In genomic region chr20:63268256-63268655, GRCh38 we compare ENCODE assay signal across 19 cellular contexts. TPM values are rescaled to one million over a fixed set of nuclear protein-coding genes. Genes with fewer than 3 reads are reported as not detected.
"Had no signal": no experiment of that assay in that cellular context is flagged by ENCODE, and none has a peak within 500 bp of the region (broad histone marks: within the 10 kb centered on the region; RNA-seq: fewer than 3 reads in every experiment).

No MANE protein-coding gene starts in this region.

- H3K27me3 ChIP-seq: body of pancreas, ovary had no signal

- H3K27me3 Mint-ChIP-seq: activated CD4-positive, alpha-beta T cell treated with anti-CD3 and anti-CD28 coated beads, Interleukin-2, amount 10 ng/mL, durations not matched to agents 7 days and 5 days had no signal

- H3K4me3 ChIP-seq: body of pancreas, lower lobe of right lung, ovary, transverse colon had no signal

- FAIRE-seq: small intestine, TTC549 had no signal

- H3K9me3 Mint-ChIP-seq: activated CD4-positive, alpha-beta T cell treated with anti-CD3 and anti-CD28 coated beads, Interleukin-2, amount 10 ng/mL, durations not matched to agents 7 days and 5 days; activated naive CD4-positive, alpha-beta T cell treated with anti-CD3 and anti-CD28 coated beads, Interleukin-2, amount 50 U/mL, for 24 hours; activated T-helper 17 cell treated with anti-CD3 and anti-CD28 coated beads, Interleukin-2, amount 50 U/mL, for 72 hours; natural killer cell treated with Interleukin-12 subunit alpha and Interleukin-12 subunit beta and Interleukin-15 and Interleukin-18, amount 100 ng/mL, for 72 hours; stimulated activated effector memory CD8-positive, alpha-beta T cell treated with anti-CD3 and anti-CD28 coated beads, Interleukin-12 subunit alpha, Interleukin-12 subunit beta, amount 100 ng/mL, for 72 hours had no signal

- H3K9me3 ChIP-seq: body of pancreas, lower lobe of right lung, ovary, transverse colon had no signal

- H3K4me3 Mint-ChIP-seq: activated CD4-positive, alpha-beta T cell treated with anti-CD3 and anti-CD28 coated beads, Interleukin-2, amount 10 ng/mL, durations not matched to agents 7 days and 5 days; activated naive CD4-positive, alpha-beta T cell treated with anti-CD3 and anti-CD28 coated beads, Interleukin-2, amount 50 U/mL, for 24 hours; activated T-helper 17 cell treated with anti-CD3 and anti-CD28 coated beads, Interleukin-2, amount 50 U/mL, for 72 hours; natural killer cell treated with Interleukin-12 subunit alpha and Interleukin-12 subunit beta and Interleukin-15 and Interleukin-18, amount 100 ng/mL, for 72 hours; stimulated activated effector memory CD8-positive, alpha-beta T cell treated with anti-CD3 and anti-CD28 coated beads, Interleukin-12 subunit alpha, Interleukin-12 subunit beta, amount 100 ng/mL, for 72 hours had no signal

- H3K27ac Mint-ChIP-seq: activated CD4-positive, alpha-beta T cell treated with anti-CD3 and anti-CD28 coated beads, Interleukin-2, amount 10 ng/mL, durations not matched to agents 7 days and 5 days; activated naive CD4-positive, alpha-beta T cell treated with anti-CD3 and anti-CD28 coated beads, Interleukin-2, amount 50 U/mL, for 24 hours; activated T-helper 17 cell treated with anti-CD3 and anti-CD28 coated beads, Interleukin-2, amount 50 U/mL, for 72 hours; natural killer cell treated with Interleukin-12 subunit alpha and Interleukin-12 subunit beta and Interleukin-15 and Interleukin-18, amount 100 ng/mL, for 72 hours; stimulated activated effector memory CD8-positive, alpha-beta T cell treated with anti-CD3 and anti-CD28 coated beads, Interleukin-12 subunit alpha, Interleukin-12 subunit beta, amount 100 ng/mL, for 72 hours had no signal

- DNase-seq: activated CD4-positive, alpha-beta T cell treated with anti-CD3 and anti-CD28 coated beads, Interleukin-2, amount 10 ng/mL, durations not matched to agents 7 days and 5 days; activated CD4-positive, CD25-positive, alpha-beta regulatory T cell; activated T-cell treated with anti-CD3 and anti-CD28 coated beads for 4 hours; body of pancreas; cerebellar nuclear complex; dermis blood vessel endothelial cell; lower lobe of right lung; ovary; small intestine; T-helper 2 cell; transverse colon had no signal

- H3K36me3 ChIP-seq: lower lobe of right lung, ovary, transverse colon had no signal

- H3K36me3 Mint-ChIP-seq: activated naive CD4-positive, alpha-beta T cell treated with anti-CD3 and anti-CD28 coated beads, Interleukin-2, amount 50 U/mL, for 24 hours; natural killer cell treated with Interleukin-12 subunit alpha and Interleukin-12 subunit beta and Interleukin-15 and Interleukin-18, amount 100 ng/mL, for 72 hours; stimulated activated effector memory CD8-positive, alpha-beta T cell treated with anti-CD3 and anti-CD28 coated beads, Interleukin-12 subunit alpha, Interleukin-12 subunit beta, amount 100 ng/mL, for 72 hours had no signal

- H3K27ac ChIP-seq: body of pancreas, lower lobe of right lung, ovary, transverse colon had no signal

- ATAC-seq: activated T-helper 17 cell treated with anti-CD3 and anti-CD28 coated beads, Interleukin-2, amount 50 U/mL, for 72 hours; body of pancreas; lower lobe of right lung; natural killer cell treated with Interleukin-12 subunit alpha and Interleukin-12 subunit beta and Interleukin-15 and Interleukin-18, amount 100 ng/mL, for 72 hours; stimulated activated effector memory CD8-positive, alpha-beta T cell treated with anti-CD3 and anti-CD28 coated beads, Interleukin-12 subunit alpha, Interleukin-12 subunit beta, amount 100 ng/mL, for 72 hours had no signal

RNA-seq across cellular contexts. Expression of gene NKAIN4, which starts 14.0 kb away (rescaled TPM):
- total RNA-seq: activated CD4-positive, alpha-beta T cell treated with anti-CD3 and anti-CD28 coated beads, Interleukin-2, amount 10 ng/mL, durations not matched to agents 7 days and 5 days; activated CD8-positive, alpha-beta memory T cell treated with anti-CD3 and anti-CD28 coated beads for 36 hours; activated T-helper 17 cell treated with anti-CD3 and anti-CD28 coated beads, Interleukin-2, amount 50 U/mL, for 72 hours; body of pancreas; dermis blood vessel endothelial cell; esophagus mucosa; lower lobe of right lung; mononuclear cell; natural killer cell treated with Interleukin-12 subunit alpha and Interleukin-12 subunit beta and Interleukin-15 and Interleukin-18, amount 100 ng/mL, for 72 hours had no signal
- polyA plus RNA-seq: ovary had no signal

RNA-seq across cellular contexts. Expression of gene COL20A1, which starts 24.7 kb away (rescaled TPM):
- total RNA-seq: activated CD4-positive, alpha-beta T cell treated with anti-CD3 and anti-CD28 coated beads, Interleukin-2, amount 10 ng/mL, durations not matched to agents 7 days and 5 days; activated CD8-positive, alpha-beta memory T cell treated with anti-CD3 and anti-CD28 coated beads for 36 hours; body of pancreas; dermis blood vessel endothelial cell; esophagus mucosa; lower lobe of right lung; mononuclear cell; natural killer cell treated with Interleukin-12 subunit alpha and Interleukin-12 subunit beta and Interleukin-15 and Interleukin-18, amount 100 ng/mL, for 72 hours had no signal

RNA-seq across cellular contexts. Expression of gene BIRC7, which starts 32.6 kb away (rescaled TPM):
- total RNA-seq: activated CD4-positive, alpha-beta T cell treated with anti-CD3 and anti-CD28 coated beads, Interleukin-2, amount 10 ng/mL, durations not matched to agents 7 days and 5 days; activated CD8-positive, alpha-beta memory T cell treated with anti-CD3 and anti-CD28 coated beads for 36 hours; body of pancreas; dermis blood vessel endothelial cell; esophagus mucosa; natural killer cell treated with Interleukin-12 subunit alpha and Interleukin-12 subunit beta and Interleukin-15 and Interleukin-18, amount 100 ng/mL, for 72 hours had no signal
- polyA plus RNA-seq: ovary had no signal
